Comparison of ENCODE assay signal across 28 cellular contexts in the genomic region with DNA sequence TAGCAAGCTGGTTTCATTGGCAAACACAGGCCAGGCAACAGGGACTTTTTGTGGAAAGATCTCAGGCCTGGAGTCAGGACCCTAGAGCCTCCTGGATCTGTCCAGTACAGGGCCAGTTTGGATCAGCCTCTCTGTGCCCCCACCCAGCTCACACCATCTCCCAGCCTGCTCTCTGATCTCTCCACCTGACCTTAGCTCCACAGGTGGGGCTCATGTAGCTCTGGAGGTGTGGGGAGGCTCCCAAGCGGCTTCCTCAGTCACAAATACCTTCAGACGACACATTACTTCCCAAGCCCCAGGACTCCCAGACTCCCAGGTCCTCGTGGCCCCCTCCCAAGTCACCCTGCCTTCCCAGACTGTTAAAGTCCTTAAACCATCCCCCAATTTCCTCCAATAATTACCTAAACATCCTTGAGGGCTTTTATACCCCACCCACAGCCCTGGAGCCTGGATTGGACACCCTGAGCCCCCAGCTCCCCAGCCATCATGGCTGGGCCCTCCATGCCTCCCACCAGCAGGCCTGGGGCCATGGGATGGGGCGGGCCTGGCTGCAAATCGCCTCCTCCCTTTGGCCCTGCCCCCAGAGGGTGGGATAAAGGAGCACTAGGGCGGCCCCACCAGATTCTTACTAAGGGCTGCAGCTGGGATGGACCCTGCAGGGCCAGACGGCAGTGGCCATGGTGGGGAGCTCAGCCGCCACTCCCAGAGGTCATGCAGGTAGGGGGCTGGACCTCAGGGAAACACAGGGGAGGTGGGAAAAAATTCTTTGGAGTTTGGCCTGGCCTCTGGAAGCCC.
"Had no signal": no experiment of that assay in that cellular context is flagged by ENCODE, and none has a peak within 500 bp of the region (broad histone marks: within the 10 kb centered on the region; RNA-seq: fewer than 3 reads in every experiment).

No MANE protein-coding gene starts in this region.

- ATAC-seq: activated CD4-positive, alpha-beta T cell treated with anti-CD3 and anti-CD28 coated beads for 36 hours; natural killer cell treated with Interleukin-12 subunit alpha and Interleukin-12 subunit beta and Interleukin-15 and Interleukin-18, amount 100 ng/mL, for 72 hours; sciatic nerve; T-helper 17 cell had no signal

- H3K4me3 ChIP-seq: esophagus squamous epithelium, skin epidermis, thoracic aorta, uterus had no signal

- H3K27me3 ChIP-seq: esophagus squamous epithelium, uterus had no signal

- FAIRE-seq: bronchial epithelial cell, colon, endometrium, islet of Langerhans had no signal

- H3K27ac ChIP-seq: epithelial cell of prostate, esophagus squamous epithelium, skin epidermis, thoracic aorta, uterus had no signal

- DNase-seq: activated CD4-positive, alpha-beta T cell treated with anti-CD3 and anti-CD28 coated beads for 36 hours; activated CD4-positive, alpha-beta T cell treated with anti-CD3 and anti-CD28 coated beads, Interleukin-2, amount 50 U/mL, for 4 hours; activated CD4-positive, CD25-positive, alpha-beta regulatory T cell; activated effector memory CD4-positive, alpha-beta T cell treated with Interleukin-2 at 50 U/mL for 16 hours; activated naive CD4-positive, alpha-beta T cell treated with Interleukin-2 at 50 U/mL for 16 hours; anterior cingulate cortex; dermis blood vessel endothelial cell; effector CD4-positive, alpha-beta T cell; esophagus squamous epithelium; foreskin melanocyte; stimulated activated CD4-positive, alpha-beta T cell treated with anti-CD3 and anti-CD28 coated beads, Interleukin-4, amount 100 ng/mL, for 4 hours; stimulated activated CD8-positive, alpha-beta memory T cell treated with anti-CD3 and anti-CD28 coated beads, Interleukin-4, amount 100 ng/mL, for 48 hours; stimulated activated naive CD4-positive, alpha-beta T cell; T-helper 17 cell; trophoblast cell; uterus had no signal

- H3K36me3 ChIP-seq: esophagus squamous epithelium, thoracic aorta, uterus had no signal

- H3K4me1 ChIP-seq: esophagus squamous epithelium, uterus had no signal

- H3K4me3 Mint-ChIP-seq: activated CD4-positive, alpha-beta T cell treated with anti-CD3 and anti-CD28 coated beads for 36 hours; activated naive CD8-positive, alpha-beta T cell; central memory CD8-positive, alpha-beta T cell; natural killer cell treated with Interleukin-12 subunit alpha and Interleukin-12 subunit beta and Interleukin-15 and Interleukin-18, amount 100 ng/mL, for 72 hours; T-helper 17 cell had no signal

- H3K4me1 Mint-ChIP-seq: activated CD4-positive, alpha-beta T cell treated with anti-CD3 and anti-CD28 coated beads for 36 hours; central memory CD8-positive, alpha-beta T cell; T-helper 17 cell had no signal

- H3K9me3 ChIP-seq: esophagus squamous epithelium, thoracic aorta, uterus had no signal

- H3K9me3 Mint-ChIP-seq: central memory CD8-positive, alpha-beta T cell; natural killer cell treated with Interleukin-12 subunit alpha and Interleukin-12 subunit beta and Interleukin-15 and Interleukin-18, amount 100 ng/mL, for 72 hours had no signal

- H3K27ac Mint-ChIP-seq: activated CD4-positive, alpha-beta T cell treated with anti-CD3 and anti-CD28 coated beads for 36 hours; activated naive CD8-positive, alpha-beta T cell; natural killer cell treated with Interleukin-12 subunit alpha and Interleukin-12 subunit beta and Interleukin-15 and Interleukin-18, amount 100 ng/mL, for 72 hours; progenitor cell of endocrine pancreas; T-helper 17 cell had no signal

- H3K27me3 Mint-ChIP-seq: activated CD4-positive, alpha-beta T cell treated with anti-CD3 and anti-CD28 coated beads for 36 hours; activated naive CD8-positive, alpha-beta T cell; central memory CD8-positive, alpha-beta T cell; natural killer cell treated with Interleukin-12 subunit alpha and Interleukin-12 subunit beta and Interleukin-15 and Interleukin-18, amount 100 ng/mL, for 72 hours; progenitor cell of endocrine pancreas; T-helper 17 cell had no signal
